Comparison of ENCODE assay signal across 12 cellular contexts in the genomic region with DNA sequence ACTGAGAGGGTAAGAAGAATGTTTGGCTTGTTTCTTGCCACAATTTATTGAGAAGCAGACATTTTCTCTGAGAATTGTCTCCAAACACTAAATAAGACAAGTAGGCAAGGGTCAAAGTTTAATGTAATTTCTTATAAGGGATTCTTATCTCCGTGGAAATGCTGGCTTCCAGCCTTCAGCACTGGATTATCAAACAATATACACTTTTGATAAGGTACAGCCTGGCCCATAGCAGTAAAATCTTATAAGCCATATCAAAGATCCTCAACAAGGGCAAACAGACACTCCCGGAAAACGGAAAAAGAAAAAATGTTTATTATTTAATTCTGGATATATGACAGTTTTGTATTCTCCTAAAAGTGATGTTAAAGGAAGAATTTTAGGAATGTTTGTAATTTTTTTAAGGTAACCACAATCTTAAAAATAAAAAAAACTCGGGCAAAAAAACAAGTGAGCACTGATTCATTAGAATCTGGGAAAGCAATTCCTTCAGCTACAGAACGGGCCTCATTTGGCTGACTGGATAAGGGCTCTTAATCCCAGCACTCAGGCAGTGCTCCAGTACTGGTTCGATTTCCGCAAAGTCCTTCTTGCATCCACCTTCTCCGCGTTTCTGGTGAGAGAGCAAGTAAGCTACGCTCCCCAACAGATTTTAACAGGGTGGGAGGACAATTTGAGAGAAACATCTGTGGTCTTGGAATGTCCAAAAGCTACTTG. TPM values are rescaled to one million over a fixed set of nuclear protein-coding genes. Genes with fewer than 3 reads are reported as not detected.
DNase-seq lines count a peak whose midpoint lies in the region; ATAC-seq and TF ChIP-seq lines count a peak whose summit lies in the region.
"Had no signal": no experiment of that assay in that cellular context is flagged by ENCODE, and none has a peak within 500 bp of the region (broad histone marks: within the 10 kb centered on the region; RNA-seq: fewer than 3 reads in every experiment).

No MANE protein-coding gene starts in this region.

- no peak overlapping the region for H2BK120ac ChIP-seq in IMR-90 (ENCODE audit: low read depth, low read length)

- no peak overlapping the region for H3K4ac ChIP-seq in IMR-90 (ENCODE audit: low read depth, low read length)

- H3K27me3 Mint-ChIP-seq in neural crest cell (ENCODE audit: low read depth) (peaks cover 95% of the 10 kb centered on the region), Calu3 (ENCODE audit: unreplicated experiment) (no peaks in the 10 kb centered on the region)

- POLR2A ChIA-PET in IMR-90 (lab: Charles Lee; ENCODE audit: unreplicated experiment) = no interaction called here
- POLR2A ChIA-PET in HEK293T (lab: Yijun Ruan, JAX) = interaction anchor here (1.6 to 2.2 kb wide), 5 partner anchors 45 to 69 kb away, joined by 5 to 12 read pairs (median 7); a partner anchor contains a TSS

- no peak overlapping the region for H2AK5ac ChIP-seq in IMR-90 (ENCODE audit: low read depth, low read length)

- no peaks in the 10 kb centered on the region for H3K9me1 ChIP-seq in IMR-90 (ENCODE audit: insufficient read depth, low read length)

- ATAC-seq in IMR-90 (ENCODE audit: low read depth) = peak; percentile 36

- H2BK15ac ChIP-seq in IMR-90 (ENCODE audit: low read depth, low read length) = no peak overlapping the region

- no peak for TF ChIP-seq RAD21 in IMR-90 (IDR thresholded peaks at IDR 0.05; ENCODE audit: low read length)

- H3K9ac ChIP-seq in IMR-90 (ENCODE audit: low read depth, low read length) = no peak overlapping the region
- H3K9ac ChIP-seq: KMS-11 had no signal

- TF ChIP-seq POLR2A in IMR-90 (IDR thresholded peaks at IDR 0.05; ENCODE audit: low read depth, low read length) = no peak

- no peak for TF ChIP-seq CTCF in IMR-90 (conservative IDR thresholded peaks at IDR 0.05; ENCODE audit: low read depth, low read length)
- TF ChIP-seq CTCF in neural crest cell (conservative IDR thresholded peaks at IDR 0.05) = no peak
- TF ChIP-seq CTCF in Calu3 (IDR thresholded peaks at IDR 0.05; ENCODE audit: unreplicated experiment) = no peak

- no peaks in the 10 kb centered on the region for H4K20me1 ChIP-seq in IMR-90 (ENCODE audit: insufficient read depth, low read length)

- 20% methylated on average over 1 of the region's 10 CpGs; no CpG with 5 or more reads in 1 of the 2 experiments for WGBS in IMR-90 (ENCODE audit: extremely low coverage in 2 of 2, insufficient read length in 1 of 2), 2 experiments
- 10 to 30% methylated on average over 8 to 10 of the region's 10 CpGs for WGBS in ectodermal cell, 2 experiments

- peaks cover 14% of the 10 kb centered on the region for H3K4me1 Mint-ChIP-seq in neural crest cell
- H3K4me1 Mint-ChIP-seq in Calu3 (ENCODE audit: low read depth, unreplicated experiment) = peaks cover 3% of the 10 kb centered on the region

- H3K23ac ChIP-seq in IMR-90 (ENCODE audit: low read depth, low read length) = 0 out of 2 replicates have a peak overlapping the region, but pooled peaks have one; percentile 31

- peak overlapping the region; percentile 71 for H3K4me2 ChIP-seq in IMR-90 (ENCODE audit: low read depth, low read length)
- H3K4me2 ChIP-seq: KMS-11 had no signal

- H3K18ac ChIP-seq in IMR-90 (ENCODE audit: low read depth, low read length) = no peak overlapping the region

- BruUV-seq in IMR-90 (replicated peaks; lab: Mats Ljungman, UMichigan) (no TSS peak), Calu3 (replicated peaks; lab: Mats Ljungman, UMichigan) (no TSS peak)

- H3K9me3 Mint-ChIP-seq in neural crest cell (no peaks in the 10 kb centered on the region), Calu3 (ENCODE audit: low read depth, unreplicated experiment) (no peaks in the 10 kb centered on the region)

- H3K27me3 ChIP-seq in IMR-90 (ENCODE audit: control insufficient read depth, insufficient read depth, low read length) (peaks cover 34% of the 10 kb centered on the region), ectodermal cell (ENCODE audit: control insufficient read depth, insufficient read depth, low read length, poor library complexity, severe bottlenecking) (peaks cover 84% of the 10 kb centered on the region)

- no peak overlapping the region for H2AK9ac ChIP-seq in IMR-90 (replicated peaks; ENCODE audit: low read depth, low read length, poor library complexity)

- H3K9me3 ChIP-seq in IMR-90 (ENCODE audit: control insufficient read depth, insufficient read depth, low read length) (peaks cover 3% of the 10 kb centered on the region), ectodermal cell (ENCODE audit: control insufficient read depth, low read length) (no peaks in the 10 kb centered on the region)

- intact Hi-C loops in IMR-90 (cut with micrococcal nuclease) = loop anchor here (5.0 kb wide), 1 partner anchor 44 kb away; no protein-coding TSS in a partner anchor
- intact Hi-C loops in Calu3 (cut with micrococcal nuclease; ENCODE audit: unreplicated experiment) = no loop called here

- H3K4me3 Mint-ChIP-seq in neural crest cell (peak overlapping the region; percentile 83), Calu3 (ENCODE audit: low read depth, unreplicated experiment) (no peak overlapping the region)

- in situ Hi-C loops in IMR-90 (cut with MboI; ENCODE audit: low sequenced_read_pairs) = no loop called here

- H3K4me3 ChIP-seq in IMR-90 (ENCODE audit: insufficient read depth, low read depth, low read length) = peak overlapping the region; percentile 48; the same call in 1 of the 2 replicates
- H3K4me3 ChIP-seq in ectodermal cell (ENCODE audit: insufficient read depth, low read depth, low read length) = peak overlapping the region; percentile 32

- no peak overlapping the region for H4K91ac ChIP-seq in IMR-90 (ENCODE audit: insufficient read depth, low read depth, low read length)

- H3K27ac ChIP-seq in IMR-90 (ENCODE audit: insufficient read depth, low read length) = no peak overlapping the region
- no peak overlapping the region for H3K27ac ChIP-seq in ectodermal cell (ENCODE audit: insufficient read depth, low read depth, low read length, poor library complexity, severe bottlenecking)
- H3K27ac ChIP-seq: KMS-11 had no signal

- H4K5ac ChIP-seq in IMR-90 (ENCODE audit: low read depth, low read length) = no peak overlapping the region

- H2BK20ac ChIP-seq in IMR-90 (ENCODE audit: low read depth, low read length) = no peak overlapping the region

- H3K4me1 ChIP-seq in IMR-90 (ENCODE audit: control insufficient read depth, insufficient read depth, low read length) (no peaks in the 10 kb centered on the region), ectodermal cell (ENCODE audit: control insufficient read depth, insufficient read depth, low read length) (peaks cover 8% of the 10 kb centered on the region)

- CTCF ChIA-PET in IMR-90 (lab: Yijun Ruan, JAX) = interaction anchor here (1.1 kb wide), 1 partner anchor 21 kb away, joined by 4 read pairs; no protein-coding TSS in a partner anchor
- CTCF ChIA-PET in HEK293T (lab: Yijun Ruan, JAX) = no interaction called here
- CTCF ChIA-PET in Calu3 (lab: Charles Lee) = no interaction called here

- peak overlapping the region; percentile 28 for H2AFZ ChIP-seq in IMR-90 (replicated peaks; ENCODE audit: low read length, poor library complexity)

- peak; percentile 15 for DNase-seq in Daoy (ENCODE audit: low read depth)
- DNase-seq in IMR-90 = peak; percentile 5
- no peak for DNase-seq in neural crest cell (ENCODE audit: low read depth, low spot score)
- no peak for DNase-seq in HEK293T (ENCODE audit: extremely low spot score)
- DNase-seq in OCI-M2 (lab: John Stamatoyannopoulos, UW; ENCODE audit: unreplicated experiment) = no peak
- no peak for DNase-seq in NCI-H2081 treated with DMSO at 0.1 percent for 48 hours (lab: John Stamatoyannopoulos, UW)
- no peak for DNase-seq in Calu3
- DNase-seq: DMS 273 treated with DMSO at 0.1 percent for 48 hours, left cardiac atrium had no signal

- dilution Hi-C loops in IMR-90 (cut with HindIII; ENCODE audit: low sequenced_read_pairs, unreplicated experiment) = no loop called here

- H3K27ac Mint-ChIP-seq in neural crest cell (ENCODE audit: unreplicated experiment) (no peak overlapping the region), Calu3 (ENCODE audit: unreplicated experiment) (no peak overlapping the region)

- H3K14ac ChIP-seq in IMR-90 (replicated peaks; ENCODE audit: low read depth, low read length) = no peak overlapping the region

- H3K56ac ChIP-seq in IMR-90 (ENCODE audit: extremely low read depth, insufficient read depth, low read length) = no peak overlapping the region

- H2BK5ac ChIP-seq in IMR-90 (ENCODE audit: low read depth, low read length, poor library complexity, severe bottlenecking) = no peak overlapping the region

- no peaks in the 10 kb centered on the region for H3K79me1 ChIP-seq in IMR-90 (ENCODE audit: low read depth in 1 of 2, low read length in 2 of 2)

- H3K36me3 ChIP-seq in IMR-90 (ENCODE audit: control insufficient read depth, insufficient read depth, low read length) = no peaks in the 10 kb centered on the region
- no peaks in the 10 kb centered on the region for H3K36me3 ChIP-seq in ectodermal cell (ENCODE audit: control insufficient read depth, insufficient read depth, low read length)

- no peak overlapping the region for H4K8ac ChIP-seq in IMR-90 (ENCODE audit: low read depth in 2 of 2, low read length in 2 of 2)

- peaks cover 5% of the 10 kb centered on the region for H3K36me3 Mint-ChIP-seq in neural crest cell (ENCODE audit: low read depth)
- H3K36me3 Mint-ChIP-seq in Calu3 (ENCODE audit: insufficient read depth, unreplicated experiment) = no peaks in the 10 kb centered on the region

RNA-seq across cellular contexts. Expression of a gene that starts 18.4 kb away (rescaled TPM):
- 17.8 and 21.7 TPM in 2 replicates for total RNA-seq in Daoy (2014; rRNA removed; shearing (Covaris generic))
- total RNA-seq in IMR-90 (2012; rRNA removed) (16.9 and 17.7 TPM in 2 replicates), neural crest cell (30.3 and 31.4 TPM in 2 replicates), Calu3 (2022) (24.6 and 25.8 TPM in 2 replicates)
- 11.5 and 13.7 TPM in 2 replicates for polyA plus RNA-seq in IMR-90 (2012; rRNA removed)
- 3.5 and 5.9 TPM in 2 replicates for polyA plus RNA-seq in IMR-90 (2012; cell fraction: cytosol; rRNA removed)
- 6.1 and 28.1 TPM in 2 replicates for polyA plus RNA-seq in IMR-90 (2012; cell fraction: nucleus; rRNA removed; ENCODE audit: low replicate concordance)
- polyA plus RNA-seq in ectodermal cell (2013, experiment 1 of 4) = 34.0 TPM
- polyA plus RNA-seq in ectodermal cell (2013, experiment 2 of 4) = 30.0 TPM
- 28.3 TPM for polyA plus RNA-seq in ectodermal cell (2013, experiment 3 of 4)
- polyA plus RNA-seq in ectodermal cell (2013, experiment 4 of 4) = 31.6 TPM

RNA-seq across cellular contexts. Expression of a gene that starts 45.4 kb away (rescaled TPM):
- total RNA-seq in Daoy (2014; rRNA removed; shearing (Covaris generic)) = 2.9 and 4.5 TPM in 2 replicates
- total RNA-seq in IMR-90 (2012; rRNA removed) = 4.7 and 5.7 TPM in 2 replicates
- polyA plus RNA-seq in IMR-90 (2012; rRNA removed) = 2.0 and 2.4 TPM in 2 replicates
- polyA plus RNA-seq in IMR-90 (2012; cell fraction: cytosol; rRNA removed) = 0.77 and 0.90 TPM in 2 replicates
- 1.3 and 3.4 TPM in 2 replicates for polyA plus RNA-seq in IMR-90 (2012; cell fraction: nucleus; rRNA removed; ENCODE audit: low replicate concordance)
- polyA plus RNA-seq in ectodermal cell (2013, experiment 1 of 4) = 9.4 TPM
- polyA plus RNA-seq in ectodermal cell (2013, experiment 2 of 4) = 9.0 TPM
- 7.6 TPM for polyA plus RNA-seq in ectodermal cell (2013, experiment 3 of 4)
- polyA plus RNA-seq in ectodermal cell (2013, experiment 4 of 4) = 9.2 TPM
- 7.9 and 8.1 TPM in 2 replicates for total RNA-seq in neural crest cell
- total RNA-seq in Calu3 (2022) = 6.1 and 6.7 TPM in 2 replicates

RNA-seq across cellular contexts. Expression of a gene that starts 52.4 kb away (rescaled TPM):
- not detected in 2 replicates for total RNA-seq in Daoy (2014; rRNA removed; shearing (Covaris generic))
- total RNA-seq in IMR-90 (2012; rRNA removed) = 0.54 and 0.83 TPM in 2 replicates
- polyA plus RNA-seq in IMR-90 (2012; rRNA removed) = 0.49 and 0.51 TPM in 2 replicates
- polyA plus RNA-seq in IMR-90 (2012; cell fraction: cytosol; rRNA removed) = 0.27 and 0.32 TPM in 2 replicates
- polyA plus RNA-seq in IMR-90 (2012; cell fraction: nucleus; rRNA removed; ENCODE audit: low replicate concordance) = 0.12 and 0.21 TPM in 2 replicates
- polyA plus RNA-seq in ectodermal cell (2013, experiment 1 of 4) = not detected
- not detected for polyA plus RNA-seq in ectodermal cell (2013, experiment 2 of 4)
- polyA plus RNA-seq in ectodermal cell (2013, experiment 3 of 4) = not detected
- not detected for polyA plus RNA-seq in ectodermal cell (2013, experiment 4 of 4)
- not detected in 2 replicates for total RNA-seq in neural crest cell
- total RNA-seq in Calu3 (2022) = not detected in 2 replicates
- total RNA-seq: SK-MEL-5 had no signal

Comparison
In these comparisons a context has a peak if more than half of its experiments do, and no peak if none do; other contexts are left out.
1. DNase-seq: peak in Daoy (single experiment) and IMR-90 (single experiment); none in neural crest cell (single experiment), HEK293T (single experiment), OCI-M2 (single experiment), NCI-H2081 treated with DMSO at 0.1 percent for 48 hours (single experiment) and Calu3 (single experiment).